In the genomic region with DNA sequence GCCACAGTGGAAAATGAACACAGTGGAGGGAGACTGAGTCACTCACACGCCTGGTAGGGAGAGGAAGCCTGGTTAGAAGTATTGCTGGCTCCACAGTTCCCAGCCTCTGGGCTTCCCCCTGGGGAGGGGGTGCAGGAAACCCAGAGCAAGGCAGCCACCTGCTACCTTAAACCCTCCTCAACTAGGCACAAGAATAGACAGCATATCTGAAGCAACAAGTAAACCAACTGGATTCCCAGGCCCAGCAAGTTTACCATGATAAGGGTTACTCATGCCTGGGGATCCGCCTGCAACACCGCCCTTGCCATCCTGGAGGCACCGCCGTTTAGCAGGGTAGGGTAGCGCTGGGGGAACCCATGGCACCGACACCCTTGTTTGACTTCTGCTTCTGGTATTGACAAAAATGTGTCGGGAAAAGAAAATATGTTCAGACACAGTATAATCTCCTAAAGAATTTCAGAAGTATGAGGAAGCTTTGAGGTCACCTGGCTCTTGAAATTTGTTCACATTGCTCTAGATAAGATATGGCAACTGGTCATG, we compare ENCODE assay signal across 17 cellular contexts. TPM values are rescaled to one million over a fixed set of nuclear protein-coding genes. Genes with fewer than 3 reads are reported as not detected.
DNase-seq lines count a peak whose midpoint lies in the region; ATAC-seq, FAIRE-seq and TF ChIP-seq lines count a peak whose summit lies in the region.
"Had no signal": no experiment of that assay in that cellular context is flagged by ENCODE, and none has a peak within 500 bp of the region (broad histone marks: within the 10 kb centered on the region; RNA-seq: fewer than 3 reads in every experiment).

No MANE protein-coding gene starts in this region.

- no peaks in the 10 kb centered on the region for H3K36me3 ChIP-seq in K562 (ENCODE audit: control insufficient read depth, insufficient read depth, low read length)
- no peaks in the 10 kb centered on the region for H3K36me3 ChIP-seq in hepatocyte (replicated peaks; ENCODE audit: insufficient read depth, low read depth)
- peaks cover 0 to 8% (median 0%) of the 10 kb centered on the region in 4 donors for H3K36me3 ChIP-seq in stomach

- H3K9ac ChIP-seq in K562 (ENCODE audit: insufficient read depth in 1 of 2, low read depth in 2 of 2, low read length in 2 of 2), result no peak overlapping the region; a peak in 1 of 4 replicates

- ATAC-seq in K562 (no peak), GM19035 (IDR thresholded peaks at IDR 0.05; ENCODE audit: unreplicated experiment) (no peak)
- ATAC-seq: T-helper 17 cell had no signal

- no peak for TF ChIP-seq POLR2A in K562 (conservative IDR thresholded peaks at IDR 0.05)
- TF ChIP-seq POLR2A in stomach (IDR thresholded peaks at IDR 0.05), result no peak

- 27% methylated on average over 8 of the region's 8 CpGs for WGBS in K562 (ENCODE audit: insufficient coverage, low coverage, missing lambda C conversion rate)
- WGBS in hepatocyte (ENCODE audit: low lambda C conversion rate, missing lambda C conversion rate), result 80% methylated on average over 8 of the region's 8 CpGs
- WGBS in stomach, 5 donors, result 36 to 72% (median 61%) methylated on average over 8 of the region's 8 CpGs

- H3K4me2 ChIP-seq in K562 (ENCODE audit: insufficient read depth, low read length) (0 out of 2 replicates have a peak overlapping the region, but pooled peaks have one; percentile 4), hepatocyte (peak overlapping the region; percentile 14)

- H3K79me2 ChIP-seq in K562 (ENCODE audit: control insufficient read depth, insufficient read depth, low read length) (no peaks in the 10 kb centered on the region), hepatocyte (peaks cover 17% of the 10 kb centered on the region)

- POLR2A ChIA-PET in K562 (lab: Yijun Ruan, JAX), result no interaction called here

- H4K20me1 ChIP-seq in K562 (replicated peaks; ENCODE audit: control insufficient read depth, insufficient read depth, low read length), result no peaks in the 10 kb centered on the region
- no peaks in the 10 kb centered on the region for H4K20me1 ChIP-seq in hepatocyte (ENCODE audit: insufficient read depth, poor library complexity, severe bottlenecking)

- no TSS peak for BruUV-seq in K562 (replicated peaks; lab: Mats Ljungman, UMichigan)

- DNase-seq in HT-29 (ENCODE audit: low spot score) (peak; percentile 63), K562 (ENCODE audit: extremely low read depth in 1 of 4, low spot score in 3 of 4) (no peak), hepatocyte (ENCODE audit: low spot score) (peak; percentile 44), stomach (peak; percentile 81), NCI-H1436 treated with DMSO at 0.1 percent for 48 hours (lab: John Stamatoyannopoulos, UW) (no peak), LoVo (ENCODE audit: low spot score) (no peak)
- DNase-seq: activated CD4-positive, alpha-beta memory T cell treated with anti-CD3 and anti-CD28 coated beads, Interleukin-2, amount 10 ng/mL, durations not matched to agents 7 days and 5 days; activated naive CD4-positive, alpha-beta T cell treated with anti-CD3 and anti-CD28 coated beads, Interleukin-2, amount 50 U/mL, for 16 hours; activated T-cell treated with anti-CD3 and anti-CD28 coated beads, Interleukin-2, amount 50 U/mL, for 1 hour; CD4-positive, CD25-positive, alpha-beta regulatory T cell; endodermal cell; NCI-H2081 treated with DMSO at 0.1 percent for 48 hours; NCI-H748 treated with DMSO at 0.1 percent for 48 hours; substantia nigra; T-helper 17 cell had no signal

- CTCF ChIA-PET in K562 (lab: Yijun Ruan, JAX; ENCODE audit: low intra/inter-chr PET ratio), result no interaction called here

- no peak overlapping the region for H3K27ac ChIP-seq in K562 (ENCODE audit: extremely low read depth, low read depth, low read length)
- peak overlapping the region; percentile 87 for H3K27ac ChIP-seq in hepatocyte
- peak overlapping the region; percentile 13 to 76 (median 52) for H3K27ac ChIP-seq in stomach

- H3K9me1 ChIP-seq in K562 (ENCODE audit: control insufficient read depth, insufficient read depth, low read length), result no peaks in the 10 kb centered on the region

- in situ Hi-C loops in K562 (cut with MboI), result no loop called here

- H3K9me3 ChIP-seq in K562 (replicated peaks; ENCODE audit: control insufficient read depth, insufficient read depth, low read depth, low read length) (no peaks in the 10 kb centered on the region), hepatocyte (ENCODE audit: low read depth) (no peaks in the 10 kb centered on the region), stomach (no peaks in the 10 kb centered on the region)

- no peak for TF ChIP-seq RAD21 in K562 (CRISPR knock-in tag; conservative IDR thresholded peaks at IDR 0.05 in 1 of 2, IDR thresholded peaks at IDR 0.05 in 1 of 2)

- H3K4me3 ChIP-seq in K562 (no peak overlapping the region), hepatocyte (no peak overlapping the region), stomach (no peak overlapping the region)

- H2AFZ ChIP-seq in K562 (ENCODE audit: low read depth, low read length) (no peak overlapping the region), hepatocyte (no peak overlapping the region)

- no peaks in the 10 kb centered on the region for H3K27me3 ChIP-seq in K562 (ENCODE audit: control insufficient read depth in 2 of 2, insufficient read depth in 2 of 2, low read length in 2 of 2)
- H3K27me3 ChIP-seq in hepatocyte, result no peaks in the 10 kb centered on the region
- H3K27me3 ChIP-seq in stomach, result no peaks in the 10 kb centered on the region

- TF ChIP-seq CTCF in K562 (IDR thresholded peaks at IDR 0.05 in 2 of 3, conservative IDR thresholded peaks at IDR 0.05 in 1 of 3; ENCODE audit: insufficient read depth in 2 of 3, low read depth in 1 of 3, low read length in 3 of 3) (no peak), hepatocyte (IDR thresholded peaks at IDR 0.05; ENCODE audit: poor library complexity) (no peak), stomach (IDR thresholded peaks at IDR 0.05) (no peak)

- intact Hi-C loops in K562 (cut with micrococcal nuclease) (no loop called here), stomach (cut with DNase I; ENCODE audit: low total_unique reads) (no loop called here)

- no peak for FAIRE-seq in K562 (lab: Jason Lieb, UNC)
- FAIRE-seq: frontal cortex had no signal

- H3K4me1 ChIP-seq in K562 (replicated peaks in 1 of 2; ENCODE audit: control insufficient read depth in 2 of 2, insufficient read depth in 2 of 2, low read length in 2 of 2), result peaks cover 17 to 50% of the 10 kb centered on the region in 2 experiments; a peak in 4 of 5 replicates
- peaks cover 28% of the 10 kb centered on the region for H3K4me1 ChIP-seq in hepatocyte (ENCODE audit: insufficient read depth)
- peaks cover 8 to 38% (median 16%) of the 10 kb centered on the region in 4 donors for H3K4me1 ChIP-seq in stomach

- H3K9me2 ChIP-seq in hepatocyte (replicated peaks; ENCODE audit: insufficient read depth), result no peaks in the 10 kb centered on the region

- TF ChIP-seq EP300 in K562 (IDR thresholded peaks at IDR 0.05; ENCODE audit: low read length) (no peak), stomach (IDR thresholded peaks at IDR 0.05) (no peak)

TF ChIP-seq in K562, 482 proteins besides CTCF, POLR2A, EP300 and RAD21 (continues in another document):
- peak; percentile 24; the same call in 1 of the 2 replicates for TF ChIP-seq CBFA2T2 (conservative IDR thresholded peaks at IDR 0.05)
- TF ChIP-seq FOSL1 (tag; conservative IDR thresholded peaks at IDR 0.05), result peak; percentile 69
- TF ChIP-seq ETV6 (IDR thresholded peaks at IDR 0.05; ENCODE audit: borderline replicate concordance in 1 of 2, low read depth in 2 of 2, low read length in 1 of 2), result no peak
- TF ChIP-seq ETV6 (CRISPR knock-in tag; IDR thresholded peaks at IDR 0.05; ENCODE audit: borderline replicate concordance), result 0 out of 2 replicates have a peak, but pooled peaks have one; percentile 45
- TF ChIP-seq TEAD4 (IDR thresholded peaks at IDR 0.05; ENCODE audit: low read length), result peak; percentile 29; the same call in 1 of the 2 replicates
- no peak for TF ChIP-seq TEAD4 (CRISPR knock-in tag; IDR thresholded peaks at IDR 0.05; ENCODE audit: borderline replicate concordance)
- peak; percentile 65 for TF ChIP-seq CBFA2T3 (IDR thresholded peaks at IDR 0.05)
- TF ChIP-seq TCF3 (CRISPR knock-in tag; IDR thresholded peaks at IDR 0.05), result peak; percentile 72
- no peak for TF ChIP-seq ZNF121 (CRISPR knock-in tag; conservative IDR thresholded peaks at IDR 0.05)
- no peak for TF ChIP-seq KLF13 (tag; IDR thresholded peaks at IDR 0.05; ENCODE audit: borderline replicate concordance, low read depth)
- peak; percentile 38; the same call in 1 of the 2 replicates for TF ChIP-seq ARID1B (IDR thresholded peaks at IDR 0.05)
- TF ChIP-seq MYNN (IDR thresholded peaks at IDR 0.05), result no peak
- no peak for TF ChIP-seq MYNN (CRISPR knock-in tag; IDR thresholded peaks at IDR 0.05)

RNA-seq across cellular contexts. Expression of a gene that starts 38.3 kb away (rescaled TPM):
- 7.5 and 10.8 TPM in 2 replicates for total RNA-seq in HT-29 (2014; rRNA removed; shearing (Covaris generic))
- total RNA-seq in K562 (2011; cell fraction: chromatin; rRNA removed; ENCODE audit: low replicate concordance), result 37.5 and 58.5 TPM in 2 replicates
- total RNA-seq in K562 (2011; cell fraction: nucleolus; rRNA removed), result 38.7 and 44.9 TPM in 2 replicates
- total RNA-seq in K562 (2011; cell fraction: nucleoplasm; rRNA removed), result 41.6 and 49.3 TPM in 2 replicates
- total RNA-seq in K562 (2014; rRNA removed) (4.0 TPM in 2 replicates), K562 (2014; rRNA removed; fragmentation: Illumina TruSeq; extraction: Trizol) (1.6 and 1.9 TPM in 2 replicates), K562 (2015; rRNA removed; fragmentation: Illumina TruSeq; extraction: Trizol) (1.1 and 1.2 TPM in 2 replicates), K562 (2021) (7.3 and 8.7 TPM in 2 replicates), hepatocyte (14.0 and 14.8 TPM in 2 replicates), stomach (100 to 1,000 TPM in 2 of 5 donors, 10 to 100 TPM in 3; 18.1 to 241 (median 45.5) TPM)
- polyA plus RNA-seq in K562 (2011; rRNA removed) (2.1 and 3.2 TPM in 2 replicates), K562 (2014; fragmentation: Illumina TruSeq; extraction: Trizol) (4.1 and 5.4 TPM in 2 replicates), K562 (2014; fragmentation: Nextera tagmentation; extraction: Ambion mirVana) (under 1 TPM; 0.30 to 0.32 TPM), K562 (2014; rRNA removed) (2.5 and 4.7 TPM in 2 replicates), hepatocyte (13.1 and 14.3 TPM in 2 replicates), stomach (10 to 100 TPM in 1 of 3 donors, 1 to 10 TPM in 2; 5.9 to 12.1 (median 6.5) TPM)
- 3.3 and 3.5 TPM in 2 replicates for polyA plus RNA-seq in K562 (2011; cell fraction: cytosol; rRNA removed)
- 7.3 and 12.9 TPM in 2 replicates for polyA plus RNA-seq in K562 (2011; cell fraction: nucleus; rRNA removed)
- polyA plus RNA-seq in K562 (2012), result 3.6 and 8.0 TPM in 2 replicates
- polyA minus RNA-seq in K562 (2011; rRNA and poly(A)+ RNA removed), result 6.7 and 10.2 TPM in 2 replicates
- polyA minus RNA-seq in K562 (2011; cell fraction: cytosol; rRNA and poly(A)+ RNA removed), result 5.6 and 7.4 TPM in 2 replicates
- 13.2 and 15.6 TPM in 2 replicates for polyA minus RNA-seq in K562 (2011; cell fraction: nucleus; rRNA and poly(A)+ RNA removed)

Comparison
In these comparisons a context has a peak if more than half of its experiments do, and no peak if none do; other contexts are left out.
1. DNase-seq: peak in HT-29 (single experiment), hepatocyte (single experiment) and stomach (single experiment); none in K562 (0 of 4), NCI-H1436 treated with DMSO at 0.1 percent for 48 hours (single experiment) and LoVo (single experiment).